8 cellular contexts compared by ENCODE assay signal in the genomic region with DNA sequence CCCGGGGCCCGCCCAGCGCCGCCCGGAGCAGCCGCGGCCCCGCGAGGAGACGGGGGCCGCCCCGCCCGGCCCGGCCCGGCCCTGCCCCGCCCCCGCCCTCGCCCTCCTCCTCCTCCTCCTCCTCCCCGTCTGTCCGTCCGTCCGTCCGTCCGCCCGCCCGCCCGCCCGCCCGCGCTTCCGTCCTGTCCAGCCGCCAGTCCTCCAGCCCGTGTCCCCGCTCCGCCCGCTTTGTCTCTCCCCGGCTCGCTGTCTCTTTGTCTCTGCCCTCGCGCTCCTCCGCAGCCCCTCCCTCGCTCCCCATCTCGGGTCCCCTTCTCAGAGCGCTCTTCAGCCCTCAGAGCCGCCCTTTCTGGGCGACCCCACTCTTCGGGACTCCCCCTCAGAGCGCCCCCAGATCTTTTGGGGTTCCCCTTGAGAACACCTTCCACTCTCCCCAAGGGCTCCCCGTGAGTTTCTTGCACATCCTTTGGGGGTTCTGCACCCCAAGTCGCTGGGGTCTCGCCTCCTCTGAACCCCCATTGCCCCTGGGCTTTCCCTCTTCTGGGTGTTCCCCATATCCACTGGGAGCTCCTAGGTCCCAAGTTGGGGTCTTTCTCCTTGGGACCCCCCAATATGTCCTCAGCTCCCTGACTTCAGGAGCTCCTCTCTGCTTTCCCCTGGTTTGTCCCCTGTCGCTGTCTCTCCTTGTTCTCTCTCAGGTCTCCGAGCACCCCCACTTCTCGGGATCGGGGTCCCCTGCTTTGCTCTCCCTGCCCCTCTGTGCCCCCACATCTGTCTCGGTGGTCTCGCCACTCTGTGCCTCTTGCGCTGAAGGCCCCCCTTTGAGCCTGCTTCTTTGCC.
DNase-seq lines count a peak whose midpoint lies in the region; ATAC-seq and TF ChIP-seq lines count a peak whose summit lies in the region.

No MANE protein-coding gene starts in this region.

- H3K9ac ChIP-seq in trophoblast cell (ENCODE audit: low read length): peak overlapping the region; percentile 97

- H3K9me3 Mint-ChIP-seq in activated naive CD8-positive, alpha-beta T cell treated with anti-CD3 and anti-CD28 coated beads, Interleukin-2, amount 10 ng/mL, durations not matched to agents 7 days and 5 days: no peaks in the 10 kb centered on the region

- POLR2A ChIA-PET in activated naive CD8-positive, alpha-beta T cell treated with anti-CD3 and anti-CD28 coated beads, Interleukin-2, amount 10 ng/mL, durations not matched to agents 7 days and 5 days (lab: Charles Lee): interaction anchor here (0.7 to 1.7 kb wide), 5 partner anchors 10 to 30 kb away, joined by 3 to 14 read pairs (median 4); no protein-coding TSS in a partner anchor

- H3K36me3 ChIP-seq in heart right ventricle (peaks cover 0 to 13% (median 0%) of the 10 kb centered on the region in 9 donors), trophoblast cell (ENCODE audit: control insufficient read depth in 1 of 2, insufficient read depth in 2 of 2, low read length in 2 of 2) (peaks cover 0 to 2% of the 10 kb centered on the region in 2 experiments)

- H3K27me3 Mint-ChIP-seq in activated naive CD8-positive, alpha-beta T cell treated with anti-CD3 and anti-CD28 coated beads, Interleukin-2, amount 10 ng/mL, durations not matched to agents 7 days and 5 days: no peaks in the 10 kb centered on the region

- H3K9me3 ChIP-seq in heart right ventricle (no peaks in the 10 kb centered on the region), trophoblast cell (ENCODE audit: insufficient read depth, low read depth, low read length) (peaks cover 2% of the 10 kb centered on the region)

- 0% methylated on average over 29 to 43 of the region's 58 CpGs for WGBS in heart right ventricle, 2 donors
- no CpG with 5 or more reads among the region's 58 CpGs for WGBS in trophoblast cell (ENCODE audit: extremely low coverage, insufficient coverage, insufficient read length)

- no peak for TF ChIP-seq CTCF in heart right ventricle (IDR thresholded peaks at IDR 0.05)

- H3K36me3 Mint-ChIP-seq in activated naive CD8-positive, alpha-beta T cell treated with anti-CD3 and anti-CD28 coated beads, Interleukin-2, amount 10 ng/mL, durations not matched to agents 7 days and 5 days: no peaks in the 10 kb centered on the region

- H4K91ac ChIP-seq in trophoblast cell (ENCODE audit: low read depth, low read length): peak overlapping the region; percentile 91

- peak overlapping the region; percentile 90 for H3K4ac ChIP-seq in trophoblast cell (ENCODE audit: low read depth, low read length)

- H3K4me3 Mint-ChIP-seq in activated naive CD8-positive, alpha-beta T cell treated with anti-CD3 and anti-CD28 coated beads, Interleukin-2, amount 10 ng/mL, durations not matched to agents 7 days and 5 days: peak overlapping the region; percentile 95

- H3K4me1 Mint-ChIP-seq in activated naive CD8-positive, alpha-beta T cell treated with anti-CD3 and anti-CD28 coated beads, Interleukin-2, amount 10 ng/mL, durations not matched to agents 7 days and 5 days: peaks cover 41% of the 10 kb centered on the region

- peaks cover 17 to 50% (median 47%) of the 10 kb centered on the region in 9 donors for H3K4me1 ChIP-seq in heart right ventricle
- peaks cover 31 to 37% of the 10 kb centered on the region in 2 experiments for H3K4me1 ChIP-seq in trophoblast cell (ENCODE audit: control insufficient read depth in 1 of 2, insufficient read depth in 2 of 2, low read length in 2 of 2)

- peak overlapping the region; percentile 22 for H3K23ac ChIP-seq in trophoblast cell (ENCODE audit: low read length)

- peak overlapping the region; percentile 89 for H3K27ac Mint-ChIP-seq in activated naive CD8-positive, alpha-beta T cell treated with anti-CD3 and anti-CD28 coated beads, Interleukin-2, amount 10 ng/mL, durations not matched to agents 7 days and 5 days

- H3K14ac ChIP-seq in trophoblast cell (ENCODE audit: low read length): peak overlapping the region; percentile 87

- intact Hi-C loops in heart right ventricle (cut with DNase I): loop anchor here in 7 of 10 donors (1.0 to 10.0 kb wide), 7 partner anchors 37 to 283 kb away; a partner anchor contains a TSS

- peak overlapping the region; percentile 60 for H2AFZ ChIP-seq in trophoblast cell (ENCODE audit: insufficient read depth, low read length, poor library complexity)

- H2BK5ac ChIP-seq in trophoblast cell (ENCODE audit: low read depth, low read length, poor library complexity): peak overlapping the region; percentile 90

- peak overlapping the region; percentile 67 to 98 (median 91) for H3K4me3 ChIP-seq in heart right ventricle
- peak overlapping the region; percentile 79 for H3K4me3 ChIP-seq in trophoblast cell (ENCODE audit: low read depth, low read length)

- peaks cover 30% of the 10 kb centered on the region for H3K79me2 ChIP-seq in trophoblast cell (ENCODE audit: control insufficient read depth, insufficient read depth, low read length, poor library complexity)

- H3K79me1 ChIP-seq in trophoblast cell (ENCODE audit: low read length): peaks cover 30% of the 10 kb centered on the region

- H2BK12ac ChIP-seq in trophoblast cell (ENCODE audit: low read length): peak overlapping the region; percentile 29

- H2BK120ac ChIP-seq in trophoblast cell (ENCODE audit: insufficient read depth, low read length, poor library complexity): peak overlapping the region; percentile 28

- H3K18ac ChIP-seq in trophoblast cell (ENCODE audit: low read length): peak overlapping the region; percentile 96

- H4K12ac ChIP-seq in trophoblast cell (ENCODE audit: low read depth, low read length): peak overlapping the region; percentile 93

- H3K4me2 ChIP-seq in trophoblast cell (ENCODE audit: low read length): peak overlapping the region; percentile 93

- H3K27me3 ChIP-seq in heart right ventricle (no peaks in the 10 kb centered on the region), trophoblast cell (ENCODE audit: insufficient read depth, low read length) (no peaks in the 10 kb centered on the region)

- H3K27ac ChIP-seq in heart right ventricle: peak overlapping the region; percentile 97 to 100 (median 99)
- H3K27ac ChIP-seq in trophoblast cell (ENCODE audit: low read depth, low read length): peak overlapping the region; percentile 91

- peak; percentile 35 for ATAC-seq in HG02885 (IDR thresholded peaks at IDR 0.05; ENCODE audit: poor library complexity, unreplicated experiment)
- no peak for ATAC-seq in activated naive CD8-positive, alpha-beta T cell treated with anti-CD3 and anti-CD28 coated beads, Interleukin-2, amount 10 ng/mL, durations not matched to agents 7 days and 5 days (ENCODE audit: low read depth)
- ATAC-seq in heart right ventricle: peak; percentile 14 to 54 (median 40)

- peak overlapping the region; percentile 83 for H4K8ac ChIP-seq in trophoblast cell (ENCODE audit: low read depth, low read length)

- H2AK5ac ChIP-seq in trophoblast cell (ENCODE audit: low read length): peak overlapping the region; percentile 51

- DNase-seq in NCI-H1417 (lab: John Stamatoyannopoulos, UW): peak; percentile 15 to 71 (median 59)
- DNase-seq in NCI-H1417 treated with DMSO at 0.1 percent for 48 hours (lab: John Stamatoyannopoulos, UW): no peak
- DNase-seq in RPMI8226: peak; percentile 59
- DNase-seq in activated naive CD8-positive, alpha-beta T cell treated with anti-CD3 and anti-CD28 coated beads, Interleukin-2, amount 10 ng/mL, durations not matched to agents 7 days and 5 days: peak; percentile 63
- peak; percentile 74 to 76 for DNase-seq in heart right ventricle
- peak; percentile 47 to 72 for DNase-seq in trophoblast cell
- no peak for DNase-seq in epidermal melanocyte (ENCODE audit: insufficient read length, low spot score)

Comparison
In these comparisons a context has a peak if more than half of its experiments do, and no peak if none do; other contexts are left out.
1. DNase-seq: peak in NCI-H1417 (3 of 3), RPMI8226 (single experiment), activated naive CD8-positive, alpha-beta T cell treated with anti-CD3 and anti-CD28 coated beads, Interleukin-2, amount 10 ng/mL, durations not matched to agents 7 days and 5 days (single experiment), heart right ventricle (2 of 2) and trophoblast cell (2 of 2); none in NCI-H1417 treated with DMSO at 0.1 percent for 48 hours (single experiment) and epidermal melanocyte (single experiment).